ENCODE assay signal across 8 cellular contexts in genomic region chr6:139370047-139370706, GRCh38. TPM values are rescaled to one million over a fixed set of nuclear protein-coding genes. Genes with fewer than 3 reads are reported as not detected.
DNase-seq lines count a peak whose midpoint lies in the region; ATAC-seq, FAIRE-seq and TF ChIP-seq lines count a peak whose summit lies in the region.

No MANE protein-coding gene starts in this region.

- no peak for TF ChIP-seq EP300 in GM12878 (IDR thresholded peaks at IDR 0.05; ENCODE audit: borderline replicate concordance in 1 of 2, control insufficient read depth in 1 of 2, low read depth in 2 of 2, low read length in 2 of 2)

- TF ChIP-seq POLR2A in GM12878 (IDR thresholded peaks at IDR 0.05; ENCODE audit: low read depth, low read length) (no peak), uterus (IDR thresholded peaks at IDR 0.05) (no peak)

- H3K27me3 ChIP-seq in GM12878 (replicated peaks in 1 of 2; ENCODE audit: control insufficient read depth in 2 of 2, insufficient read depth in 2 of 2, low read length in 1 of 2) (no peaks in the 10 kb centered on the region), liver (ENCODE audit: control insufficient read depth in 4 of 4, insufficient read depth in 4 of 4, low read length in 3 of 4) (no peaks in the 10 kb centered on the region), uterus (no peaks in the 10 kb centered on the region)

- no peaks in the 10 kb centered on the region for H4K20me1 ChIP-seq in GM12878 (ENCODE audit: control insufficient read depth, insufficient read depth)

- H3K4me1 ChIP-seq in GM12878 (ENCODE audit: control insufficient read depth, insufficient read depth, low read length) (0 out of 2 replicates have a peak, but pooled peaks cover 2% of the 10 kb centered on the region), liver (ENCODE audit: control insufficient read depth in 4 of 4, insufficient read depth in 4 of 4, low read length in 3 of 4) (peaks cover 3 to 24% (median 17%) of the 10 kb centered on the region in 4 donors), uterus (peaks cover 0 to 4% of the 10 kb centered on the region in 2 donors)

- FAIRE-seq in GM12878 (lab: Jason Lieb, UNC), result no peak

- in situ Hi-C loops in GM12878 (cut with MboI), result loop anchor here (5.0 kb wide), 1 partner anchor 557 kb away; no protein-coding TSS in a partner anchor

- ATAC-seq in GM12878 (no peak), HG03135 (IDR thresholded peaks at IDR 0.05; ENCODE audit: unreplicated experiment) (no peak), GM18858 (IDR thresholded peaks at IDR 0.05; ENCODE audit: unreplicated experiment) (no peak), GM19035 (IDR thresholded peaks at IDR 0.05; ENCODE audit: unreplicated experiment) (no peak)

- no peak overlapping the region for H3K4me2 ChIP-seq in GM12878 (ENCODE audit: control insufficient read depth, insufficient read depth)

- SMC1A ChIA-PET in GM12878 (lab: Charles Lee; ENCODE audit: uncharacterized antibody, unreplicated experiment), result interaction anchor here (0.6 to 6.3 kb wide), 90 partner anchors 9 to 1618 kb away, joined by 3 to 90 read pairs (median 4); partner anchors contain the start of gene TXLNB

- H3K36me3 ChIP-seq in GM12878 (ENCODE audit: control insufficient read depth in 2 of 2, insufficient read depth in 2 of 2, low read length in 1 of 2) (no peaks in the 10 kb centered on the region), liver (ENCODE audit: control insufficient read depth in 4 of 4, insufficient read depth in 3 of 4, low read depth in 1 of 4, low read length in 3 of 4) (peaks cover 0 to 6% (median 0%) of the 10 kb centered on the region in 4 donors), uterus (no peaks in the 10 kb centered on the region)

- no TSS peak for BruUV-seq in GM12878 (replicated peaks; lab: Mats Ljungman, UMichigan)

- H2AFZ ChIP-seq in GM12878 (ENCODE audit: control insufficient read depth, low read depth, low read length), result peak overlapping the region; percentile 24; the same call in 1 of the 2 replicates

- peak; percentile 78 for DNase-seq in DMS79 treated with DMSO at 0.1 percent for 48 hours (lab: John Stamatoyannopoulos, UW)
- peak; percentile 82 for DNase-seq in M059J (ENCODE audit: low read depth)
- no peak for DNase-seq in GM12878 (ENCODE audit: low read depth, low spot score)
- DNase-seq in uterus, result no peak

- CTCF ChIA-PET in GM12878 (lab: Yijun Ruan, JAX), result interaction anchor here (0.7 to 6.9 kb wide), 85 partner anchors 9 to 1930 kb away, joined by 3 to 100 read pairs (median 4); partner anchors contain the start of gene TXLNB

- TF ChIP-seq CTCF in GM12878 (IDR thresholded peaks at IDR 0.05 in 2 of 3, conservative IDR thresholded peaks at IDR 0.05 in 1 of 3; ENCODE audit: control insufficient read depth in 2 of 3, extremely low read depth in 1 of 3, insufficient read depth in 1 of 3, low read depth in 3 of 3, low read length in 3 of 3) (no peak), liver (IDR thresholded peaks at IDR 0.05; ENCODE audit: low read depth, low read length, missing input control) (no peak), uterus (IDR thresholded peaks at IDR 0.05) (no peak)

- H3K27ac ChIP-seq in GM12878 (ENCODE audit: control insufficient read depth, insufficient read depth), result no peak overlapping the region
- peak overlapping the region; percentile 69 to 100 for H3K27ac ChIP-seq in liver (ENCODE audit: low read depth in 1 of 2, low read length in 2 of 2)
- peak overlapping the region; percentile 95 to 99 for H3K27ac ChIP-seq in uterus

- intact Hi-C loops in GM12878 (cut with micrococcal nuclease; ENCODE audit: unreplicated experiment) (loop anchor here (5.0 to 10.0 kb wide), 5 partner anchors 315 to 1172 kb away; no protein-coding TSS in a partner anchor), uterus (cut with DNase I; ENCODE audit: low total_unique reads) (loop anchor here (10.0 kb wide), 1 partner anchor 225 kb away; no protein-coding TSS in a partner anchor)

- RAD21 ChIA-PET in GM12878 (lab: Charles Lee; ENCODE audit: unreplicated experiment), result interaction anchor here (0.6 to 7.4 kb wide), 63 partner anchors 9 to 1554 kb away, joined by 3 to 107 read pairs (median 4); partner anchors contain the start of gene TXLNB

- WGBS in GM12878 (ENCODE audit: insufficient coverage, insufficient replicate concordance, low lambda C conversion rate, missing lambda C conversion rate), result 87% methylated on average over 6 of the region's 6 CpGs
- WGBS in liver, result 9% methylated on average over 6 of the region's 6 CpGs

- peaks cover 22% of the 10 kb centered on the region for H3K79me2 ChIP-seq in GM12878 (ENCODE audit: control insufficient read depth, insufficient read depth, low read length)

- H3K4me3 ChIP-seq in GM12878 (no peak overlapping the region), liver (ENCODE audit: low read depth in 1 of 3, low read length in 3 of 3) (peak overlapping the region in 2 of 3 donors; percentile 3 to 12), uterus (peak overlapping the region; percentile 80 to 89)

- H3K9me3 ChIP-seq in GM12878 (replicated peaks; ENCODE audit: control insufficient read depth, insufficient read depth, low read length) (no peaks in the 10 kb centered on the region), liver (ENCODE audit: control insufficient read depth in 4 of 4, low read length in 3 of 4) (no peaks in the 10 kb centered on the region), uterus (no peaks in the 10 kb centered on the region)

- POLR2A ChIA-PET in GM12878 (lab: Charles Lee), result interaction anchor here (0.7 to 1.0 kb wide), 2 partner anchors 391 to 464 kb away, joined by 3 to 5 read pairs; no protein-coding TSS in a partner anchor

- H3K9ac ChIP-seq in GM12878 (ENCODE audit: control insufficient read depth, insufficient read depth, low read length) (no peak overlapping the region), liver (ENCODE audit: low read depth in 1 of 2, low read length in 2 of 2) (peak overlapping the region; percentile 5 to 93)

- TF ChIP-seq RAD21 in GM12878 (IDR thresholded peaks at IDR 0.05; ENCODE audit: insufficient read depth, low read depth, low read length) (no peak), liver (IDR thresholded peaks at IDR 0.05) (no peak)

TF ChIP-seq in GM12878, 131 proteins besides CTCF, POLR2A, EP300 and RAD21 (continues in another document):
- no peak for TF ChIP-seq PKNOX1 (IDR thresholded peaks at IDR 0.05)
- TF ChIP-seq IKZF2 (IDR thresholded peaks at IDR 0.05), result no peak
- no peak for TF ChIP-seq NR2C2 (IDR thresholded peaks at IDR 0.05; ENCODE audit: borderline replicate concordance, control insufficient read depth, insufficient read length, low read depth)
- TF ChIP-seq TAF1 (IDR thresholded peaks at IDR 0.05; ENCODE audit: borderline replicate concordance, low read depth, low read length), result no peak
- TF ChIP-seq SMAD5 (IDR thresholded peaks at IDR 0.05; ENCODE audit: low read depth), result no peak
- no peak for TF ChIP-seq JUND (IDR thresholded peaks at IDR 0.05; ENCODE audit: low read depth, low read length)
- no peak for TF ChIP-seq GABPA (IDR thresholded peaks at IDR 0.05; ENCODE audit: low read depth)

TF ChIP-seq in liver, 16 proteins besides CTCF, POLR2A, EP300 and RAD21 (continues in another document):
- TF ChIP-seq HNF4G (IDR thresholded peaks at IDR 0.05) (no peak), ZBTB33 (IDR thresholded peaks at IDR 0.05) (no peak), GABPA (IDR thresholded peaks at IDR 0.05 in 1 of 2, conservative IDR thresholded peaks at IDR 0.05 in 1 of 2) (no peak), YY1 (IDR thresholded peaks at IDR 0.05) (peak; percentile 80), JUND (IDR thresholded peaks at IDR 0.05) (peak; percentile 13 to 27), RXRA (IDR thresholded peaks at IDR 0.05) (peak; percentile 24 to 40), EGR1 (IDR thresholded peaks at IDR 0.05; ENCODE audit: low read depth in 2 of 2) (no peak), HNF4A (conservative IDR thresholded peaks at IDR 0.05) (peak; percentile 74 to 80), FOXA2 (IDR thresholded peaks at IDR 0.05) (no peak), SP1 (IDR thresholded peaks at IDR 0.05) (no peak), FOXA1 (IDR thresholded peaks at IDR 0.05) (no peak), TAF1 (conservative IDR thresholded peaks at IDR 0.05) (no peak)

RNA-seq across cellular contexts. Expression of gene CITED2, which starts 4.3 kb away (rescaled TPM):
- total RNA-seq in M059J (2014; rRNA removed; shearing (Covaris generic)), result 273 and 282 TPM in 2 replicates
- 14.1 and 15.5 TPM in 2 replicates for total RNA-seq in GM12878 (2013; cell fraction: nucleolus; rRNA removed)
- 11.5 and 13.7 TPM in 2 replicates for total RNA-seq in GM12878 (2014; rRNA removed)
- 3.0 and 3.3 TPM in 2 replicates for total RNA-seq in GM12878 (2014; rRNA removed; fragmentation: Illumina TruSeq; extraction: Trizol)
- total RNA-seq in GM12878 (2021), result 18.0 and 20.0 TPM in 2 replicates
- polyA plus RNA-seq in GM12878 (2011; ENCODE audit: low read depth), result 2.8 TPM
- polyA plus RNA-seq in GM12878 (2011; rRNA removed), result 8.1 and 9.8 TPM in 2 replicates
- 4.7 and 7.7 TPM in 2 replicates for polyA plus RNA-seq in GM12878 (2011; cell fraction: cytosol; rRNA removed)
- polyA plus RNA-seq in GM12878 (2011; cell fraction: nucleus; rRNA removed), result 11.2 and 14.7 TPM in 2 replicates
- polyA plus RNA-seq in GM12878 (2012), result 6.4 and 7.1 TPM in 2 replicates
- 8.9 and 9.9 TPM in 2 replicates for polyA plus RNA-seq in GM12878 (2014; fragmentation: Illumina TruSeq; extraction: Trizol)
- polyA plus RNA-seq in GM12878 (2014; fragmentation: Nextera tagmentation; extraction: Ambion mirVana), result under 1 TPM; 0.08 to 0.49 TPM
- polyA plus RNA-seq in GM12878 (2014; rRNA removed), result 8.5 and 11.2 TPM in 2 replicates
- polyA plus RNA-seq in GM12878 (2016; fragmentation: Nextera tagmentation; extraction: Ambion mirVana), result 1 to 10 TPM; 3.1 to 6.0 TPM
- 2.9 and 4.4 TPM in 2 replicates for polyA minus RNA-seq in GM12878 (2011; rRNA and poly(A)+ RNA removed)
- polyA minus RNA-seq in GM12878 (2011; cell fraction: cytosol; rRNA and poly(A)+ RNA removed), result 6.4 and 9.0 TPM in 2 replicates
- polyA minus RNA-seq in GM12878 (2011; cell fraction: nucleus; rRNA and poly(A)+ RNA removed), result 10.4 and 20.6 TPM in 2 replicates
- total RNA-seq in liver, result 10 to 100 TPM in 1 of 2 donors, 1 to 10 TPM in 1; 9.9 to 57.1 TPM
- 10 to 100 TPM; 14.5 to 30.5 TPM for polyA plus RNA-seq in liver
- 100 to 1,000 TPM in 3 of 4 donors, 10 to 100 TPM in 1; 53.4 to 260 (median 159) TPM for total RNA-seq in uterus

Comparison
In these comparisons a context has a peak if more than half of its experiments do, and no peak if none do; other contexts are left out.
1. DNase-seq: peak in DMS79 treated with DMSO at 0.1 percent for 48 hours (single experiment) and M059J (single experiment); none in GM12878 (single experiment) and uterus (0 of 2).